8 cellular contexts compared by ENCODE assay signal in genomic region chr3:71982506-71983258, GRCh38.
DNase-seq lines count a peak whose midpoint lies in the region; ATAC-seq and TF ChIP-seq lines count a peak whose summit lies in the region.
"Not testable (repeated sequence)": the region's sequence is repeated elsewhere in the genome, so short reads cannot be mapped to it uniquely, and the experiment has no call there.

No MANE protein-coding gene starts in this region.

- WGBS in IMR-90 (ENCODE audit: extremely low coverage in 2 of 2, insufficient read length in 1 of 2), 2 experiments = 33% methylated on average over 3 of the region's 9 CpGs; no CpG with 5 or more reads in 1 of the 2 experiments

- CTCF ChIA-PET in IMR-90 (lab: Yijun Ruan, JAX); RWPE1 (lab: Yijun Ruan, JAX): not testable (repeated sequence)

- H4K20me1 ChIP-seq in IMR-90 (ENCODE audit: insufficient read depth, low read length) = not testable (repeated sequence)

- not testable (repeated sequence) for TF ChIP-seq CTCF in IMR-90 (conservative IDR thresholded peaks at IDR 0.05; ENCODE audit: low read depth, low read length); RWPE1 (conservative IDR thresholded peaks at IDR 0.05; ENCODE audit: low read depth)

- H2BK15ac ChIP-seq in IMR-90 (ENCODE audit: low read depth, low read length) = not testable (repeated sequence)

- 0 out of 2 replicates have a peak overlapping the region, but pooled peaks have one; percentile 35 for H2BK20ac ChIP-seq in IMR-90 (ENCODE audit: low read depth, low read length)

- H2AK9ac ChIP-seq in IMR-90 (replicated peaks; ENCODE audit: low read depth, low read length, poor library complexity) = not testable (repeated sequence)

- H3K4me1 ChIP-seq in IMR-90 (ENCODE audit: control insufficient read depth, insufficient read depth, low read length) = not testable (repeated sequence)

- not testable (repeated sequence) for H3K79me1 ChIP-seq in IMR-90 (ENCODE audit: low read depth in 1 of 2, low read length in 2 of 2)

- not testable (repeated sequence) for H2AK5ac ChIP-seq in IMR-90 (ENCODE audit: low read depth, low read length)

- not testable (repeated sequence) for H3K9me1 ChIP-seq in IMR-90 (ENCODE audit: insufficient read depth, low read length)

- dilution Hi-C loops in IMR-90 (cut with HindIII; ENCODE audit: low sequenced_read_pairs, unreplicated experiment) = not testable (repeated sequence)

- intact Hi-C loops in IMR-90 (cut with micrococcal nuclease) = not testable (repeated sequence)

- POLR2A ChIA-PET in IMR-90 (lab: Charles Lee; ENCODE audit: unreplicated experiment); RWPE1 (lab: Yijun Ruan, JAX; ENCODE audit: low non-redundant PET): not testable (repeated sequence)

- not testable (repeated sequence) for H3K23ac ChIP-seq in IMR-90 (ENCODE audit: low read depth, low read length)

- H3K18ac ChIP-seq in IMR-90 (ENCODE audit: low read depth, low read length) = not testable (repeated sequence)

- H3K4me3 ChIP-seq in IMR-90 (ENCODE audit: insufficient read depth, low read depth, low read length); skeletal muscle cell (ENCODE audit: low read depth, low read length): not testable (repeated sequence)

- H4K91ac ChIP-seq in IMR-90 (ENCODE audit: insufficient read depth, low read depth, low read length) = not testable (repeated sequence)

- not testable (repeated sequence) for H3K9me3 ChIP-seq in IMR-90 (ENCODE audit: control insufficient read depth, insufficient read depth, low read length)

- not testable (repeated sequence) for BruUV-seq in IMR-90 (replicated peaks; lab: Mats Ljungman, UMichigan)

- H3K27ac ChIP-seq in IMR-90 (ENCODE audit: insufficient read depth, low read length) = not testable (repeated sequence)
- H3K27ac ChIP-seq in RWPE1 = peak overlapping the region; percentile 85

- ATAC-seq in IMR-90 (ENCODE audit: low read depth); stimulated activated naive CD8-positive, alpha-beta T cell treated with anti-CD3 and anti-CD28 coated beads, Interleukin-15, Interleukin-2, amounts not matched to agents 100 U/mL and 50 U/mL, for 24 hours: not testable (repeated sequence)

- not testable (repeated sequence) for H4K8ac ChIP-seq in IMR-90 (ENCODE audit: low read depth in 2 of 2, low read length in 2 of 2)

- not testable (repeated sequence) for H4K5ac ChIP-seq in IMR-90 (ENCODE audit: low read depth, low read length)

- not testable (repeated sequence) for H3K4ac ChIP-seq in IMR-90 (ENCODE audit: low read depth, low read length)

- not testable (repeated sequence) for H3K27me3 ChIP-seq in IMR-90 (ENCODE audit: control insufficient read depth, insufficient read depth, low read length)

- DNase-seq in Daoy (ENCODE audit: low read depth) (peak; percentile 89), IMR-90 (peak; percentile 76), amniotic stem cell (lab: John Stamatoyannopoulos, UW) (peak; percentile 10), fibroblast of the conjunctiva (ENCODE audit: low read depth) (peak; percentile 43), skeletal muscle cell (ENCODE audit: low read depth) (peak; percentile 88)
- DNase-seq in RWPE1 (ENCODE audit: low spot score) = not testable (repeated sequence)
- peak; percentile 75 for DNase-seq in activated CD8-positive, alpha-beta memory T cell treated with anti-CD3 and anti-CD28 coated beads for 24 hours
- DNase-seq in stimulated activated naive CD8-positive, alpha-beta T cell treated with anti-CD3 and anti-CD28 coated beads, Interleukin-15, Interleukin-2, amounts not matched to agents 100 U/mL and 50 U/mL, for 24 hours = peak; percentile 50

- not testable (repeated sequence) for H3K9ac ChIP-seq in IMR-90 (ENCODE audit: low read depth, low read length)

- H3K56ac ChIP-seq in IMR-90 (ENCODE audit: extremely low read depth, insufficient read depth, low read length) = not testable (repeated sequence)

- TF ChIP-seq RAD21 in IMR-90 (IDR thresholded peaks at IDR 0.05; ENCODE audit: low read length) = not testable (repeated sequence)

- H3K14ac ChIP-seq in IMR-90 (replicated peaks; ENCODE audit: low read depth, low read length) = not testable (repeated sequence)

- not testable (repeated sequence) for H2BK120ac ChIP-seq in IMR-90 (ENCODE audit: low read depth, low read length)

- H3K36me3 ChIP-seq in IMR-90 (ENCODE audit: control insufficient read depth, insufficient read depth, low read length) = not testable (repeated sequence)

- TF ChIP-seq POLR2A in IMR-90 (IDR thresholded peaks at IDR 0.05; ENCODE audit: low read depth, low read length) = not testable (repeated sequence)

- in situ Hi-C loops in IMR-90 (cut with MboI; ENCODE audit: low sequenced_read_pairs) = not testable (repeated sequence)

- H3K4me2 ChIP-seq in IMR-90 (ENCODE audit: low read depth, low read length) = not testable (repeated sequence)

- not testable (repeated sequence) for H2BK5ac ChIP-seq in IMR-90 (ENCODE audit: low read depth, low read length, poor library complexity, severe bottlenecking)

- H2AFZ ChIP-seq in IMR-90 (replicated peaks; ENCODE audit: low read length, poor library complexity) = not testable (repeated sequence)

TF ChIP-seq in IMR-90, 13 proteins besides CTCF, POLR2A, EP300 and RAD21:
- TF ChIP-seq FOS (IDR thresholded peaks at IDR 0.05; ENCODE audit: low read depth, low read length) = 0 out of 2 replicates have a peak, but pooled peaks have one; percentile 25
TF ChIP-seq in IMR-90: peak in this region for 1; not testable (repeated sequence) for 12.
